ENCODE assay signal across 1 cellular context in genomic region chr2:148926291-148926961, GRCh38.
TF ChIP-seq lines count a peak whose summit lies in the region.

No MANE protein-coding gene starts in this region.

TF ChIP-seq in K562, 482 proteins besides CTCF, POLR2A, EP300 and RAD21 (continued from another document):
- TF ChIP-seq, protein P1, sequence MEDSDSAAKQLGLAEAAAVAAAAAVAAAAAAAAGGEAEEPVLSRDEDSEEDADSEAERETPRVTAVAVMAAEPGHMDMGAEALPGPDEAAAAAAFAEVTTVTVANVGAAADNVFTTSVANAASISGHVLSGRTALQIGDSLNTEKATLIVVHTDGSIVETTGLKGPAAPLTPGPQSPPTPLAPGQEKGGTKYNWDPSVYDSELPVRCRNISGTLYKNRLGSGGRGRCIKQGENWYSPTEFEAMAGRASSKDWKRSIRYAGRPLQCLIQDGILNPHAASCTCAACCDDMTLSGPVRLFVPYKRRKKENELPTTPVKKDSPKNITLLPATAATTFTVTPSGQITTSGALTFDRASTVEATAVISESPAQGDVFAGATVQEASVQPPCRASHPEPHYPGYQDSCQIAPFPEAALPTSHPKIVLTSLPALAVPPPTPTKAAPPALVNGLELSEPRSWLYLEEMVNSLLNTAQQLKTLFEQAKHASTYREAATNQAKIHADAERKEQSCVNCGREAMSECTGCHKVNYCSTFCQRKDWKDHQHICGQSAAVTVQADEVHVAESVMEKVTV (CRISPR knock-in tag; IDR thresholded peaks at IDR 0.05) = peak; percentile 58; the same call in 1 of the 2 replicates
- TF ChIP-seq, protein P2, sequence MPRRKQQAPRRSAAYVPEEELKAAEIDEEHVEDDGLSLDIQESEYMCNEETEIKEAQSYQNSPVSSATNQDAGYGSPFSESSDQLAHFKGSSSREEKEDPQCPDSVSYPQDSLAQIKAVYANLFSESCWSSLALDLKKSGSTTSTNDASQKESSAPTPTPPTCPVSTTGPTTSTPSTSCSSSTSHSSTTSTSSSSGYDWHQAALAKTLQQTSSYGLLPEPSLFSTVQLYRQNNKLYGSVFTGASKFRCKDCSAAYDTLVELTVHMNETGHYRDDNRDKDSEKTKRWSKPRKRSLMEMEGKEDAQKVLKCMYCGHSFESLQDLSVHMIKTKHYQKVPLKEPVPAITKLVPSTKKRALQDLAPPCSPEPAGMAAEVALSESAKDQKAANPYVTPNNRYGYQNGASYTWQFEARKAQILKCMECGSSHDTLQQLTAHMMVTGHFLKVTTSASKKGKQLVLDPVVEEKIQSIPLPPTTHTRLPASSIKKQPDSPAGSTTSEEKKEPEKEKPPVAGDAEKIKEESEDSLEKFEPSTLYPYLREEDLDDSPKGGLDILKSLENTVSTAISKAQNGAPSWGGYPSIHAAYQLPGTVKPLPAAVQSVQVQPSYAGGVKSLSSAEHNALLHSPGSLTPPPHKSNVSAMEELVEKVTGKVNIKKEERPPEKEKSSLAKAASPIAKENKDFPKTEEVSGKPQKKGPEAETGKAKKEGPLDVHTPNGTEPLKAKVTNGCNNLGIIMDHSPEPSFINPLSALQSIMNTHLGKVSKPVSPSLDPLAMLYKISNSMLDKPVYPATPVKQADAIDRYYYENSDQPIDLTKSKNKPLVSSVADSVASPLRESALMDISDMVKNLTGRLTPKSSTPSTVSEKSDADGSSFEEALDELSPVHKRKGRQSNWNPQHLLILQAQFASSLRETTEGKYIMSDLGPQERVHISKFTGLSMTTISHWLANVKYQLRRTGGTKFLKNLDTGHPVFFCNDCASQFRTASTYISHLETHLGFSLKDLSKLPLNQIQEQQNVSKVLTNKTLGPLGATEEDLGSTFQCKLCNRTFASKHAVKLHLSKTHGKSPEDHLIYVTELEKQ (CRISPR knock-in tag; IDR thresholded peaks at IDR 0.05) = no peak
- TF ChIP-seq ZBTB9 (CRISPR knock-in tag; IDR thresholded peaks at IDR 0.05) (no peak), PHF20 (IDR thresholded peaks at IDR 0.05; ENCODE audit: partially characterized antibody) (no peak), SMC3 (conservative IDR thresholded peaks at IDR 0.05; ENCODE audit: insufficient read depth, low read depth, low read length) (peak; percentile 55), CBFA2T2 (conservative IDR thresholded peaks at IDR 0.05) (no peak), SMAD3 (CRISPR knock-in tag; conservative IDR thresholded peaks at IDR 0.05) (0 out of 2 replicates have a peak, but pooled peaks have one; percentile 48), RBM39 (optimal IDR thresholded peaks at IDR 0.05; ENCODE audit: low read depth, low read length) (peak; percentile 41), CBX3 (IDR thresholded peaks at IDR 0.05; ENCODE audit: borderline replicate concordance in 1 of 2, low read length in 2 of 2) (peak in 1 of 2 experiments; percentile 49; a peak in 1 of 3 replicates), SFPQ (IDR thresholded peaks at IDR 0.05; ENCODE audit: low read depth, low read length) (no peak), ATF7 (IDR thresholded peaks at IDR 0.05) (0 out of 2 replicates have a peak, but pooled peaks have one; percentile 20), XRCC5 (IDR thresholded peaks at IDR 0.05; ENCODE audit: low read depth, low read length) (0 out of 2 replicates have a peak, but pooled peaks have one; percentile 53), THRB (CRISPR knock-in tag; conservative IDR thresholded peaks at IDR 0.05) (peak; percentile 50; the same call in 1 of the 2 replicates), YY1 (IDR thresholded peaks at IDR 0.05; ENCODE audit: borderline replicate concordance in 1 of 3, control insufficient read depth in 1 of 3, extremely low read depth in 1 of 3, insufficient read depth in 3 of 3, insufficient read length in 1 of 3, insufficient replicate concordance in 2 of 3, low read depth in 1 of 3, low read length in 2 of 3) (no peak), SPI1 (IDR thresholded peaks at IDR 0.05; ENCODE audit: borderline replicate concordance, low read depth, low read length) (peak; percentile 46; the same call in 1 of the 2 replicates), EGR1 (conservative IDR thresholded peaks at IDR 0.05) (0 out of 2 replicates have a peak, but pooled peaks have one; percentile 13), ESRRA (IDR thresholded peaks at IDR 0.05; ENCODE audit: borderline replicate concordance, low read depth) (0 out of 2 replicates have a peak, but pooled peaks have one; percentile 15)
- TF ChIP-seq, protein P3, sequence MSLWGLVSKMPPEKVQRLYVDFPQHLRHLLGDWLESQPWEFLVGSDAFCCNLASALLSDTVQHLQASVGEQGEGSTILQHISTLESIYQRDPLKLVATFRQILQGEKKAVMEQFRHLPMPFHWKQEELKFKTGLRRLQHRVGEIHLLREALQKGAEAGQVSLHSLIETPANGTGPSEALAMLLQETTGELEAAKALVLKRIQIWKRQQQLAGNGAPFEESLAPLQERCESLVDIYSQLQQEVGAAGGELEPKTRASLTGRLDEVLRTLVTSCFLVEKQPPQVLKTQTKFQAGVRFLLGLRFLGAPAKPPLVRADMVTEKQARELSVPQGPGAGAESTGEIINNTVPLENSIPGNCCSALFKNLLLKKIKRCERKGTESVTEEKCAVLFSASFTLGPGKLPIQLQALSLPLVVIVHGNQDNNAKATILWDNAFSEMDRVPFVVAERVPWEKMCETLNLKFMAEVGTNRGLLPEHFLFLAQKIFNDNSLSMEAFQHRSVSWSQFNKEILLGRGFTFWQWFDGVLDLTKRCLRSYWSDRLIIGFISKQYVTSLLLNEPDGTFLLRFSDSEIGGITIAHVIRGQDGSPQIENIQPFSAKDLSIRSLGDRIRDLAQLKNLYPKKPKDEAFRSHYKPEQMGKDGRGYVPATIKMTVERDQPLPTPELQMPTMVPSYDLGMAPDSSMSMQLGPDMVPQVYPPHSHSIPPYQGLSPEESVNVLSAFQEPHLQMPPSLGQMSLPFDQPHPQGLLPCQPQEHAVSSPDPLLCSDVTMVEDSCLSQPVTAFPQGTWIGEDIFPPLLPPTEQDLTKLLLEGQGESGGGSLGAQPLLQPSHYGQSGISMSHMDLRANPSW (CRISPR knock-in tag; IDR thresholded peaks at IDR 0.05) = 0 out of 2 replicates have a peak, but pooled peaks have one; percentile 18
- TF ChIP-seq, protein P4, sequence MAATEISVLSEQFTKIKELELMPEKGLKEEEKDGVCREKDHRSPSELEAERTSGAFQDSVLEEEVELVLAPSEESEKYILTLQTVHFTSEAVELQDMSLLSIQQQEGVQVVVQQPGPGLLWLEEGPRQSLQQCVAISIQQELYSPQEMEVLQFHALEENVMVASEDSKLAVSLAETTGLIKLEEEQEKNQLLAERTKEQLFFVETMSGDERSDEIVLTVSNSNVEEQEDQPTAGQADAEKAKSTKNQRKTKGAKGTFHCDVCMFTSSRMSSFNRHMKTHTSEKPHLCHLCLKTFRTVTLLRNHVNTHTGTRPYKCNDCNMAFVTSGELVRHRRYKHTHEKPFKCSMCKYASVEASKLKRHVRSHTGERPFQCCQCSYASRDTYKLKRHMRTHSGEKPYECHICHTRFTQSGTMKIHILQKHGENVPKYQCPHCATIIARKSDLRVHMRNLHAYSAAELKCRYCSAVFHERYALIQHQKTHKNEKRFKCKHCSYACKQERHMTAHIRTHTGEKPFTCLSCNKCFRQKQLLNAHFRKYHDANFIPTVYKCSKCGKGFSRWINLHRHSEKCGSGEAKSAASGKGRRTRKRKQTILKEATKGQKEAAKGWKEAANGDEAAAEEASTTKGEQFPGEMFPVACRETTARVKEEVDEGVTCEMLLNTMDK (IDR thresholded peaks at IDR 0.05; ENCODE audit: borderline replicate concordance, insufficient read depth, low read depth, low read length, poor library complexity, severe bottlenecking) = peak; percentile 78
